Comparison of ENCODE assay signal across 13 cellular contexts in genomic region chr16:66365588-66365987, GRCh38. TPM values are rescaled to one million over a fixed set of nuclear protein-coding genes. Genes with fewer than 3 reads are reported as not detected.
DNase-seq lines count a peak whose midpoint lies in the region; TF ChIP-seq lines count a peak whose summit lies in the region.
"Had no signal": no experiment of that assay in that cellular context is flagged by ENCODE, and none has a peak within 500 bp of the region (broad histone marks: within the 10 kb centered on the region; RNA-seq: fewer than 3 reads in every experiment).

No MANE protein-coding gene starts in this region.

- H3K4me3 Mint-ChIP-seq in mesothelial cell of epicardium, result no peak overlapping the region
- H3K4me3 Mint-ChIP-seq: activated T-cell treated with anti-CD3 and anti-CD28 coated beads, Interleukin-2, amount 50 U/mL, for 24 hours had no signal

- no peaks in the 10 kb centered on the region for H3K9me3 Mint-ChIP-seq in mesothelial cell of epicardium
- H3K9me3 Mint-ChIP-seq: activated T-cell treated with anti-CD3 and anti-CD28 coated beads, Interleukin-2, amount 50 U/mL, for 24 hours had no signal

- intact Hi-C loops in posterior vena cava (cut with DNase I), result no loop called here

- H3K27ac Mint-ChIP-seq in mesothelial cell of epicardium, result no peak overlapping the region
- H3K27ac Mint-ChIP-seq: activated T-cell treated with anti-CD3 and anti-CD28 coated beads, Interleukin-2, amount 50 U/mL, for 24 hours had no signal

- TF ChIP-seq CTCF in fibroblast of villous mesenchyme (IDR thresholded peaks at IDR 0.05; ENCODE audit: insufficient read depth, low read depth, low read length) (no peak), mesothelial cell of epicardium (IDR thresholded peaks at IDR 0.05; ENCODE audit: unreplicated experiment) (no peak)

- no peaks in the 10 kb centered on the region for H3K36me3 Mint-ChIP-seq in mesothelial cell of epicardium

- peak; percentile 56 for DNase-seq in AG20443 (ENCODE audit: low spot score)
- DNase-seq in astrocyte of the hippocampus (ENCODE audit: low read depth, low spot score), result peak; percentile 42
- DNase-seq in fibroblast of villous mesenchyme (ENCODE audit: low read depth), result peak; percentile 7
- peak; percentile 90 for DNase-seq in posterior vena cava (ENCODE audit: low spot score)
- no peak for DNase-seq in stimulated activated naive CD4-positive, alpha-beta T cell (lab: John Stamatoyannopoulos, UW)
- DNase-seq in mesothelial cell of epicardium (ENCODE audit: low spot score in 2 of 2, unreplicated experiment in 2 of 2), result no peak
- DNase-seq in occipital lobe (lab: John Stamatoyannopoulos, UW), result no peak
- no peak for DNase-seq in stimulated activated CD4-positive, alpha-beta T cell treated with anti-CD3 and anti-CD28 coated beads, Interleukin-1b, Interleukin-23, amount 100 ng/mL, for 48 hours
- DNase-seq: activated CD4-positive, CD25-positive, alpha-beta regulatory T cell; activated T-cell treated with anti-CD3 and anti-CD28 coated beads, Interleukin-2, amount 50 U/mL, for 24 hours; NCI-H510A; stimulated activated CD4-positive, alpha-beta T cell treated with anti-CD3 and anti-CD28 coated beads, Interleukin-4, amount 100 ng/mL, for 4 hours had no signal

- H3K4me1 Mint-ChIP-seq in mesothelial cell of epicardium, result peaks cover 22% of the 10 kb centered on the region

- no peak overlapping the region for H3K4me3 ChIP-seq in fibroblast of villous mesenchyme (ENCODE audit: low read depth, low read length)
- H3K4me3 ChIP-seq: SJSA1 had no signal

- peaks cover 6% of the 10 kb centered on the region for H3K27me3 Mint-ChIP-seq in mesothelial cell of epicardium (ENCODE audit: low read depth)

RNA-seq across cellular contexts. Expression of gene CDH5, which starts 0.9 kb away (rescaled TPM):
- total RNA-seq in fibroblast of villous mesenchyme (not detected in 2 replicates), posterior vena cava (10 to 100 TPM; 43.1 to 50.2 TPM), mesothelial cell of epicardium (0.09 to 0.27 TPM (median 0.16 TPM) in 3 replicates), occipital lobe (5.6 TPM)
- total RNA-seq: SJSA1 had no signal

Comparison
In these comparisons a context has a peak if more than half of its experiments do, and no peak if none do; other contexts are left out.
1. DNase-seq: peak in AG20443 (single experiment), astrocyte of the hippocampus (single experiment), fibroblast of villous mesenchyme (single experiment) and posterior vena cava (single experiment); none in stimulated activated naive CD4-positive, alpha-beta T cell (0 of 6), mesothelial cell of epicardium (0 of 2), occipital lobe (single experiment) and stimulated activated CD4-positive, alpha-beta T cell treated with anti-CD3 and anti-CD28 coated beads, Interleukin-1b, Interleukin-23, amount 100 ng/mL, for 48 hours (single experiment).